Comparison of ENCODE assay signal across 15 cellular contexts in genomic region chr6:90230547-90231240, GRCh38.
DNase-seq lines count a peak whose midpoint lies in the region; ATAC-seq, FAIRE-seq and TF ChIP-seq lines count a peak whose summit lies in the region.
"Had no signal": no experiment of that assay in that cellular context is flagged by ENCODE, and none has a peak within 500 bp of the region (broad histone marks: within the 10 kb centered on the region; RNA-seq: fewer than 3 reads in every experiment).

No MANE protein-coding gene starts in this region.

- H2AK5ac ChIP-seq in mesenchymal stem cell (ENCODE audit: low read length, severe bottlenecking) = no peak overlapping the region

- H2AFZ ChIP-seq in mesenchymal stem cell (ENCODE audit: low read depth, low read length) = no peak overlapping the region

- H3K27me3 ChIP-seq in heart left ventricle (no peaks in the 10 kb centered on the region), right atrium auricular region (no peaks in the 10 kb centered on the region), mesenchymal stem cell (ENCODE audit: control insufficient read depth in 1 of 2, insufficient read depth in 1 of 2, low read length in 2 of 2) (no peaks in the 10 kb centered on the region), aorta (ENCODE audit: control insufficient read depth in 1 of 2, insufficient read depth in 2 of 2, low read length in 1 of 2) (no peaks in the 10 kb centered on the region)
- H3K27me3 ChIP-seq: pancreas had no signal

- H3K4me3 Mint-ChIP-seq in activated naive CD8-positive, alpha-beta T cell treated with anti-CD3 and anti-CD28 coated beads, Interleukin-2, amount 50 U/mL, for 24 hours = peak overlapping the region; percentile 58
- no peak overlapping the region for H3K4me3 Mint-ChIP-seq in CD14-positive monocyte

- H3K18ac ChIP-seq in mesenchymal stem cell (ENCODE audit: low read depth in 1 of 2, low read length in 2 of 2) = peak overlapping the region in 1 of 2 experiments; percentile 91

- no peak overlapping the region for H3K23ac ChIP-seq in mesenchymal stem cell (ENCODE audit: low read length in 2 of 2)

- H3K27ac ChIP-seq in heart left ventricle (peak overlapping the region in 3 of 12 donors; percentile 16 to 38 (median 26)), right atrium auricular region (peak overlapping the region in 1 of 2 donors; percentile 8), mesenchymal stem cell (ENCODE audit: low read length, poor library complexity, severe bottlenecking) (no peak overlapping the region), aorta (ENCODE audit: low read depth in 1 of 2, low read length in 2 of 2) (no peak overlapping the region)
- H3K27ac ChIP-seq: pancreas had no signal

- no peak overlapping the region for H2BK15ac ChIP-seq in mesenchymal stem cell (ENCODE audit: low read depth, poor library complexity, severe bottlenecking)

- WGBS in heart left ventricle, 4 donors = 35 to 58% (median 47%) methylated on average over 3 of the region's 3 CpGs
- WGBS in mesenchymal stem cell = 44% methylated on average over 1 of the region's 3 CpGs
- WGBS in aorta, 2 donors = 14 to 15% methylated on average over 3 of the region's 3 CpGs

- H3K4me1 ChIP-seq in heart left ventricle (peaks cover 0 to 48% (median 24%) of the 10 kb centered on the region in 12 donors), right atrium auricular region (peaks cover 0 to 21% of the 10 kb centered on the region in 2 donors), mesenchymal stem cell (ENCODE audit: control insufficient read depth, insufficient read depth, low read depth, low read length) (peaks cover 4% of the 10 kb centered on the region), aorta (ENCODE audit: control insufficient read depth in 1 of 2, insufficient read depth in 2 of 2, low read length in 2 of 2) (peaks cover 3 to 10% of the 10 kb centered on the region in 2 donors)
- H3K4me1 ChIP-seq: pancreas had no signal

- H2BK120ac ChIP-seq in mesenchymal stem cell (ENCODE audit: low read depth, low read length) = no peak overlapping the region

- peak in 3 of 4 donors; percentile 40 to 52 (median 52) for ATAC-seq in heart left ventricle
- ATAC-seq in activated naive CD8-positive, alpha-beta T cell treated with anti-CD3 and anti-CD28 coated beads, Interleukin-2, amount 50 U/mL, for 24 hours = no peak
- no peak for ATAC-seq in aorta (ENCODE audit: low FRiP score)
- ATAC-seq: esophagus mucosa had no signal

- TF ChIP-seq CTCF in heart left ventricle (IDR thresholded peaks at IDR 0.05) (no peak), right atrium auricular region (IDR thresholded peaks at IDR 0.05) (no peak), CD14-positive monocyte (IDR thresholded peaks at IDR 0.05) (no peak)

- H3K27me3 Mint-ChIP-seq in activated naive CD8-positive, alpha-beta T cell treated with anti-CD3 and anti-CD28 coated beads, Interleukin-2, amount 50 U/mL, for 24 hours = no peaks in the 10 kb centered on the region
- H3K27me3 Mint-ChIP-seq in CD14-positive monocyte (ENCODE audit: low read depth in 3 of 3) = no peaks in the 10 kb centered on the region

- no peak for FAIRE-seq in H54 (lab: Jason Lieb, UNC)
- FAIRE-seq: pancreas, RCC 7860 had no signal

- no peaks in the 10 kb centered on the region for H3K36me3 ChIP-seq in heart left ventricle
- no peaks in the 10 kb centered on the region for H3K36me3 ChIP-seq in right atrium auricular region
- H3K36me3 ChIP-seq in mesenchymal stem cell (ENCODE audit: control insufficient read depth in 1 of 2, insufficient read depth in 2 of 2, low read depth in 1 of 2, low read length in 2 of 2) = no peaks in the 10 kb centered on the region
- no peaks in the 10 kb centered on the region for H3K36me3 ChIP-seq in aorta (ENCODE audit: control insufficient read depth in 1 of 2, insufficient read depth in 2 of 2, low read length in 1 of 2)
- H3K36me3 ChIP-seq: pancreas had no signal

- H4K8ac ChIP-seq in mesenchymal stem cell (ENCODE audit: low read length) = peak overlapping the region; percentile 35

- TF ChIP-seq POLR2A in heart left ventricle (IDR thresholded peaks at IDR 0.05) = no peak
- TF ChIP-seq POLR2A in H54 (IDR thresholded peaks at IDR 0.05; ENCODE audit: low read depth, low read length) = no peak

- no peak overlapping the region for H2BK5ac ChIP-seq in mesenchymal stem cell (ENCODE audit: low read depth, low read length, poor library complexity, severe bottlenecking)

- H3K4me3 ChIP-seq in heart left ventricle (no peak overlapping the region), right atrium auricular region (no peak overlapping the region), mesenchymal stem cell (ENCODE audit: insufficient read depth in 1 of 2, low read depth in 1 of 2, low read length in 2 of 2) (no peak overlapping the region), aorta (ENCODE audit: low read length in 2 of 2) (no peak overlapping the region)
- H3K4me3 ChIP-seq: pancreas had no signal

- no peak overlapping the region for H3K4ac ChIP-seq in mesenchymal stem cell (ENCODE audit: low read depth in 1 of 2, low read length in 2 of 2)

- H2BK12ac ChIP-seq in mesenchymal stem cell (ENCODE audit: low read length in 2 of 2) = no peak overlapping the region

- intact Hi-C loops in heart left ventricle (cut with DNase I) (loop anchor here in 2 of 10 donors (5.0 to 10.0 kb wide), 2 partner anchors 52 to 64 kb away; partner anchors contain the start of gene BACH2 (in 1 of the 2)), aorta (cut with DNase I) (no loop called here), CD14-positive monocyte (cut with micrococcal nuclease) (no loop called here)

- DNase-seq in heart left ventricle = no peak
- DNase-seq in right atrium auricular region (ENCODE audit: low spot score) = no peak
- no peak for DNase-seq in activated naive CD8-positive, alpha-beta T cell treated with anti-CD3 and anti-CD28 coated beads, Interleukin-2, amount 50 U/mL, for 24 hours
- no peak for DNase-seq in mesenchymal stem cell
- no peak for DNase-seq in H54 (ENCODE audit: insufficient read length, low spot score)
- DNase-seq in aorta = no peak
- no peak for DNase-seq in CD14-positive monocyte (ENCODE audit: low spot score)
- DNase-seq in GF-D8 (lab: John Stamatoyannopoulos, UW) = no peak
- DNase-seq: cortex of kidney, NCI-H1930, NCI-H82, pancreas, T-helper 1 cell had no signal

- no peak overlapping the region for H3K14ac ChIP-seq in mesenchymal stem cell (ENCODE audit: low read length in 2 of 2)

- no peaks in the 10 kb centered on the region for H3K79me1 ChIP-seq in mesenchymal stem cell (replicated peaks; ENCODE audit: low read length, poor library complexity, severe bottlenecking)

- peaks cover 68% of the 10 kb centered on the region for H3K36me3 Mint-ChIP-seq in activated naive CD8-positive, alpha-beta T cell treated with anti-CD3 and anti-CD28 coated beads, Interleukin-2, amount 50 U/mL, for 24 hours (ENCODE audit: low read depth)
- H3K36me3 Mint-ChIP-seq in CD14-positive monocyte = no peaks in the 10 kb centered on the region

- H3K4me2 ChIP-seq in mesenchymal stem cell (ENCODE audit: low read length, poor library complexity, severe bottlenecking) = no peak overlapping the region

- H3K9ac ChIP-seq in mesenchymal stem cell (ENCODE audit: low read length) = no peak overlapping the region

- no peaks in the 10 kb centered on the region for H3K9me3 Mint-ChIP-seq in activated naive CD8-positive, alpha-beta T cell treated with anti-CD3 and anti-CD28 coated beads, Interleukin-2, amount 50 U/mL, for 24 hours
- peaks cover 0 to 2% (median 0%) of the 10 kb centered on the region in 7 donors for H3K9me3 Mint-ChIP-seq in CD14-positive monocyte

- peaks cover 98% of the 10 kb centered on the region for H3K4me1 Mint-ChIP-seq in activated naive CD8-positive, alpha-beta T cell treated with anti-CD3 and anti-CD28 coated beads, Interleukin-2, amount 50 U/mL, for 24 hours
- H3K4me1 Mint-ChIP-seq in CD14-positive monocyte = peaks cover 4% of the 10 kb centered on the region

- no peak overlapping the region for H4K91ac ChIP-seq in mesenchymal stem cell (ENCODE audit: low read length)

- peak overlapping the region; percentile 98 for H3K27ac Mint-ChIP-seq in activated naive CD8-positive, alpha-beta T cell treated with anti-CD3 and anti-CD28 coated beads, Interleukin-2, amount 50 U/mL, for 24 hours
- no peak overlapping the region for H3K27ac Mint-ChIP-seq in CD14-positive monocyte

- H3K9me3 ChIP-seq in heart left ventricle = no peaks in the 10 kb centered on the region
- H3K9me3 ChIP-seq in right atrium auricular region = no peaks in the 10 kb centered on the region
- H3K9me3 ChIP-seq in mesenchymal stem cell (ENCODE audit: control insufficient read depth, low read length) = no peaks in the 10 kb centered on the region
- no peaks in the 10 kb centered on the region for H3K9me3 ChIP-seq in aorta (ENCODE audit: control insufficient read depth, low read length)
- H3K9me3 ChIP-seq: pancreas had no signal

Comparison
In these comparisons a context has a peak if more than half of its experiments do, and no peak if none do; other contexts are left out.
1. ATAC-seq: peak in heart left ventricle (3 of 4); none in activated naive CD8-positive, alpha-beta T cell treated with anti-CD3 and anti-CD28 coated beads, Interleukin-2, amount 50 U/mL, for 24 hours (single experiment) and aorta (single experiment).